25 cellular contexts compared by ENCODE assay signal in the genomic region with DNA sequence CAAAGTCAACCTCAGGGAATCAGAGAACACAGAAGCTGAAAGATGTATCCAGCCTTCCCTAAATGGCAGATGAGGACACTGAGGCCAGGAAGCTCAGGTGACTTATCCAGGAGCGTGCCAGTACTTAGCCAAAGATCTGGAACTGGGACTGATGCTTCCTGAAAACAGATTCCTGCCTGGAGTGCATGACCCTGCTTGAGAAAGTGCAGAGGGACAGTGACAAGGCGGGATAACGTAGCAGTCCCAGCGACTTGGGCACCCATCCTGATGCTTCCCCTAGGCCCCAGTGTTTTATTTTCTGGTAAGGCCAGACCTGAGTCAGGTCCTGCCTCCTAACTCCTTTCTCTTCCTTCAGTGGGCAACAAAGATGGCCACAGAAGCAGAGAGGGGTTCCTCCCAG.
"Had no signal": no experiment of that assay in that cellular context is flagged by ENCODE, and none has a peak within 500 bp of the region (broad histone marks: within the 10 kb centered on the region; RNA-seq: fewer than 3 reads in every experiment).

No MANE protein-coding gene starts in this region.

- H3K27ac ChIP-seq: ascending aorta, left lung, neutrophil, spleen, tibial artery had no signal

- H3K4me1 ChIP-seq: spleen had no signal

- H3K36me3 ChIP-seq: ascending aorta, heart right ventricle, left lung, neutrophil, spleen, tibial artery had no signal

- H3K4me3 ChIP-seq: ascending aorta, heart right ventricle, left lung, spleen, tibial artery had no signal

- H3K9me3 ChIP-seq: ascending aorta, heart right ventricle, left lung, neutrophil, spleen, tibial artery had no signal

- ATAC-seq: effector memory CD8-positive, alpha-beta T cell; heart right ventricle; left lung; stimulated activated effector memory CD8-positive, alpha-beta T cell treated with anti-CD3 and anti-CD28 coated beads, Interleukin-12 subunit alpha, Interleukin-12 subunit beta, amount 100 ng/mL, for 72 hours; T-helper 17 cell had no signal

- DNase-seq: activated CD4-positive, alpha-beta memory T cell treated with anti-CD3 and anti-CD28 coated beads for 36 hours; activated CD4-positive, alpha-beta T cell treated with anti-CD3 and anti-CD28 coated beads, Interleukin-2, amount 10 ng/mL, durations not matched to agents 24 days and 14 days; activated CD4-positive, CD25-positive, alpha-beta regulatory T cell treated with anti-CD3 and anti-CD28 coated beads, Interleukin-2, amount 50 U/mL, for 72 hours; activated CD8-positive, alpha-beta memory T cell treated with anti-CD3 and anti-CD28 coated beads, Interleukin-2, amount 50 U/mL, for 48 hours; activated gamma-delta T cell; activated naive CD4-positive, alpha-beta T cell treated with anti-CD3 and anti-CD28 coated beads, Interleukin-2, amount 10 ng/mL, durations not matched to agents 7 days and 5 days; activated naive CD8-positive, alpha-beta T cell treated with anti-CD3 and anti-CD28 coated beads, Interleukin-2, amount 10 ng/mL, durations not matched to agents 7 days and 5 days; activated T-cell treated with anti-CD3 and anti-CD28 coated beads, Interleukin-2, amount 50 U/mL, for 24 hours; caudate nucleus; cortex of kidney; effector memory CD8-positive, alpha-beta T cell; foreskin fibroblast; heart right ventricle; left lung; naive B cell; nephron progenitor cell; retina; spleen; stimulated activated CD4-positive, alpha-beta T cell treated with anti-CD3 and anti-CD28 coated beads, Interleukin-4, amount 100 ng/mL, for 1 hour; T-helper 17 cell; T1000; tibial artery had no signal

- H3K27me3 ChIP-seq: ascending aorta, heart right ventricle, left lung, neutrophil, spleen, tibial artery had no signal
